Comparison of ENCODE assay signal across 9 cellular contexts in genomic region chr3:197487911-197488391, GRCh38.
A peak's percentile ranks its signal among the peaks of the same experiment; 100 is the strongest.
DNase-seq lines count a peak whose midpoint lies in the region; ATAC-seq, FAIRE-seq and TF ChIP-seq lines count a peak whose summit lies in the region.
"Had no signal": no experiment of that assay in that cellular context is flagged by ENCODE, and none has a peak within 500 bp of the region (broad histone marks: within the 10 kb centered on the region; RNA-seq: fewer than 3 reads in every experiment).

No MANE protein-coding gene starts in this region.

- ATAC-seq in GM18868 (IDR thresholded peaks at IDR 0.05; ENCODE audit: unreplicated experiment) (no peak), HG03039 (IDR thresholded peaks at IDR 0.05; ENCODE audit: unreplicated experiment) (no peak)
- ATAC-seq: activated naive CD4-positive, alpha-beta T cell treated with anti-CD3 and anti-CD28 coated beads, Interleukin-2, amount 50 U/mL, for 72 hours had no signal

- no peaks in the 10 kb centered on the region for H3K9me3 ChIP-seq in WERI-Rb-1 (ENCODE audit: severe bottlenecking)

- FAIRE-seq in H54 (lab: Jason Lieb, UNC), result peak; percentile 95

- no peak overlapping the region for H3K27ac ChIP-seq in WERI-Rb-1

- DNase-seq in H54 (ENCODE audit: insufficient read length, low spot score) (peak; percentile 93), SW480 (ENCODE audit: low spot score) (peak; percentile 76), glomerular visceral epithelial cell (ENCODE audit: extremely low spot score) (peak; percentile 96), retinal pigment epithelial cell (ENCODE audit: low read depth) (peak; percentile 95), WERI-Rb-1 (no peak)
- DNase-seq in stimulated activated CD4-positive, alpha-beta T cell treated with anti-CD3 and anti-CD28 coated beads, Interleukin-1b, Interleukin-23, amount 100 ng/mL, for 48 hours, result no peak

- no peaks in the 10 kb centered on the region for H3K27me3 ChIP-seq in WERI-Rb-1 (ENCODE audit: insufficient read depth, low read depth, severe bottlenecking)

- H3K4me3 ChIP-seq in retinal pigment epithelial cell (ENCODE audit: low read length), result no peak overlapping the region
- no peak overlapping the region for H3K4me3 ChIP-seq in WERI-Rb-1 (ENCODE audit: low read depth, low read length)

- TF ChIP-seq CTCF in retinal pigment epithelial cell (conservative IDR thresholded peaks at IDR 0.05; ENCODE audit: low read depth, low read length) (no peak), WERI-Rb-1 (IDR thresholded peaks at IDR 0.05; ENCODE audit: low read depth, low read length) (no peak)

- H3K36me3 ChIP-seq in WERI-Rb-1, result no peaks in the 10 kb centered on the region

- TF ChIP-seq POLR2A in H54 (IDR thresholded peaks at IDR 0.05; ENCODE audit: low read depth, low read length), result peak; percentile 45; the same call in 1 of the 2 replicates

Comparison
In these comparisons a context has a peak if more than half of its experiments do, and no peak if none do; other contexts are left out.
1. DNase-seq: peak in H54 (single experiment), SW480 (single experiment), glomerular visceral epithelial cell (single experiment) and retinal pigment epithelial cell (single experiment); none in stimulated activated CD4-positive, alpha-beta T cell treated with anti-CD3 and anti-CD28 coated beads, Interleukin-1b, Interleukin-23, amount 100 ng/mL, for 48 hours (single experiment) and WERI-Rb-1 (single experiment).